1 cellular context compared by ENCODE assay signal in the genomic region with DNA sequence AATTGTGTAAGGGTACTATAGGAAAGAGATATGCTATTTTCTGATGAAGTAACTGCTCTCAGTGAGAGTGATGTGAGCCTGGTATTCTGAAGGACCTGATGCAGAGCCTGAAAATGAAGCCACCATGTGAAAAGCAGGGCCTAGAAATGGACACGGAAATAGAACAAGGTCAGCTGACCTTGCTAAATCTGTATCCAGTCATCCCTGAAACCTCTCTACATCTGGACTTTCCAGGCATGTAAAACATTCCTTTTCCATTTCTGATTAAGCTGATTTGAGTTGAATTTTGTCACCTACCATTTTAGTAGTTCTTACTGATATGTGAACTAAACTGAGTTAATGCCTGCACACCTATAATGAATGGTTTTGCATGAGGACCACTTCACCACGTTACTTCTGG.
TF ChIP-seq lines count a peak whose summit lies in the region.

No MANE protein-coding gene starts in this region.

TF ChIP-seq in IMR-90, 13 proteins besides CTCF, POLR2A, EP300 and RAD21 (continued from another document):
- TF ChIP-seq, protein P1, sequence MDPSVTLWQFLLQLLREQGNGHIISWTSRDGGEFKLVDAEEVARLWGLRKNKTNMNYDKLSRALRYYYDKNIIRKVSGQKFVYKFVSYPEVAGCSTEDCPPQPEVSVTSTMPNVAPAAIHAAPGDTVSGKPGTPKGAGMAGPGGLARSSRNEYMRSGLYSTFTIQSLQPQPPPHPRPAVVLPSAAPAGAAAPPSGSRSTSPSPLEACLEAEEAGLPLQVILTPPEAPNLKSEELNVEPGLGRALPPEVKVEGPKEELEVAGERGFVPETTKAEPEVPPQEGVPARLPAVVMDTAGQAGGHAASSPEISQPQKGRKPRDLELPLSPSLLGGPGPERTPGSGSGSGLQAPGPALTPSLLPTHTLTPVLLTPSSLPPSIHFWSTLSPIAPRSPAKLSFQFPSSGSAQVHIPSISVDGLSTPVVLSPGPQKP (IDR thresholded peaks at IDR 0.05; ENCODE audit: borderline replicate concordance, low read depth, low read length), result no peak
- no peak for TF ChIP-seq BHLHE40 (IDR thresholded peaks at IDR 0.05; ENCODE audit: low read depth, low read length)
